13 cellular contexts compared by ENCODE assay signal in genomic region chr11:67622905-67623304, GRCh38. TPM values are rescaled to one million over a fixed set of nuclear protein-coding genes. Genes with fewer than 3 reads are reported as not detected.
"Had no signal": no experiment of that assay in that cellular context is flagged by ENCODE, and none has a peak within 500 bp of the region (broad histone marks: within the 10 kb centered on the region; RNA-seq: fewer than 3 reads in every experiment).

No MANE protein-coding gene starts in this region.

RNA-seq across cellular contexts. Expression of gene TBX10, which starts 16.7 kb away (rescaled TPM):
- total RNA-seq: activated CD4-positive, alpha-beta T cell treated with anti-CD3 and anti-CD28 coated beads for 36 hours; activated CD4-positive, alpha-beta T cell treated with anti-CD3 and anti-CD28 coated beads, Interleukin-2, amount 10 ng/mL, durations not matched to agents 7 days and 5 days; activated CD8-positive, alpha-beta T cell treated with anti-CD3 and anti-CD28 coated beads, Interleukin-2, amount 10 ng/mL, durations not matched to agents 7 days and 5 days; activated naive CD8-positive, alpha-beta T cell treated with anti-CD3 and anti-CD28 coated beads, Interleukin-2, amount 10 ng/mL, durations not matched to agents 7 days and 5 days; activated T-helper 2 cell treated with anti-CD3 and anti-CD28 coated beads, Interferon-gamma antibody, Interleukin-2, Interleukin-4, amounts not matched to agents 10 μg/mL and 5 μg/mL and 100 μg/mL, durations not matched to agents 14 hours and 24 hours and 36 hours; ascending aorta; breast epithelium; cardiac septum; LHCN-M2; M059J; PC-3; SJSA1 had no signal
- polyA plus RNA-seq: SK-N-SH had no signal

RNA-seq across cellular contexts. Expression of gene ACY3, which starts 27.6 kb away (rescaled TPM):
- total RNA-seq: ascending aorta, cardiac septum, PC-3, SJSA1 had no signal
- polyA plus RNA-seq: SK-N-SH had no signal
